In the genomic region with DNA sequence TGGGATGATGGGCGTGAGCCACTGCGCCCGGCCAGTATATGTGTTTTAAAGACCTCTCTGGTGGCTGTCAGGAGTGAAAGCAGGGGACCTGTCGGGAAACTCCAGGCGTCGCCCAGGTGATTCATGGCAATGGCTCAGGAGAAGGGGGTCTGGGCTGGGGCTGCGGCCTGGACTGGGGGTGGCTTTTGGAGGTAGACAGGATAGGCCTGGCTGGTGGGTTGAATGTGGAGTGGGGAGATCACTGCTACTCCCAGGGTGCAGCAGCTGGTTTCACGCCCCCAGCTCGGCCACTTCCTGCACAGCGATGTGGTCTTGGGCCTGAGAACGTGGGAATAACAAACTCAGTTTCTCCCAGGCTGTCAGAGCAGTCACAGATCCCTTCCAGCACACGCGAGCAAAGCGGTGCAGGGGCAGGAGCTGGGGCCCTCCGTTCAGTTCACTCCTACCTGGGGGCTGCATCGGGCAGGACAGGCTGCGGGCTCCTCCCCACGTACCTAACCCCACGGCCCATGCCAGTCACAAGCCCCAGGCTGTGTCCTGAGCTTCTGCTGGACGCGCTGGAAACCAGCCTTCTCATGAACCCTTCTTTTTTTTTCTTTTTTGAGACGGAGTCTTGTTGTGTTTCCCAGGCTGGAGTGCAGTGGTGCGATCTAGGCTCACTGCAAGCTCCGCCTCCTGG, we compare ENCODE assay signal across 22 cellular contexts. TPM values are rescaled to one million over a fixed set of nuclear protein-coding genes. Genes with fewer than 3 reads are reported as not detected.
DNase-seq lines count a peak whose midpoint lies in the region; ATAC-seq and TF ChIP-seq lines count a peak whose summit lies in the region.
"Had no signal": no experiment of that assay in that cellular context is flagged by ENCODE, and none has a peak within 500 bp of the region (broad histone marks: within the 10 kb centered on the region; RNA-seq: fewer than 3 reads in every experiment).

No MANE protein-coding gene starts in this region.

- no peak overlapping the region for H3K4me2 ChIP-seq in GM23338

- H3K36me3 ChIP-seq in GM23338 (ENCODE audit: insufficient read depth): no peaks in the 10 kb centered on the region
- no peaks in the 10 kb centered on the region for H3K36me3 ChIP-seq in adrenal gland (replicated peaks in 1 of 2)
- H3K36me3 ChIP-seq in sigmoid colon: no peaks in the 10 kb centered on the region
- H3K36me3 ChIP-seq: right lobe of liver, upper lobe of right lung had no signal

- H3K4me1 Mint-ChIP-seq in GM23338 (peaks cover 40% of the 10 kb centered on the region), glutamatergic neuron (ENCODE audit: low read depth, unreplicated experiment) (peaks cover 64% of the 10 kb centered on the region)

- no peaks in the 10 kb centered on the region for H3K27me3 ChIP-seq in GM23338 (ENCODE audit: insufficient read depth)
- no peaks in the 10 kb centered on the region for H3K27me3 ChIP-seq in adrenal gland
- H3K27me3 ChIP-seq in sigmoid colon: no peaks in the 10 kb centered on the region
- H3K27me3 ChIP-seq: right lobe of liver, upper lobe of right lung had no signal

- H3K79me2 ChIP-seq in GM23338 (replicated peaks; ENCODE audit: insufficient read depth): peaks cover 94% of the 10 kb centered on the region

- H3K27ac Mint-ChIP-seq in GM23338: no peak overlapping the region
- H3K27ac Mint-ChIP-seq in glutamatergic neuron (ENCODE audit: unreplicated experiment): peak overlapping the region; percentile 14
- H3K27ac Mint-ChIP-seq: activated naive CD8-positive, alpha-beta T cell; B cell; T-helper 17 cell had no signal

- no peak overlapping the region for H2AFZ ChIP-seq in GM23338

- H3K4me3 ChIP-seq in GM23338: no peak overlapping the region
- H3K4me3 ChIP-seq in adrenal gland: no peak overlapping the region
- no peak overlapping the region for H3K4me3 ChIP-seq in sigmoid colon
- H3K4me3 ChIP-seq: right lobe of liver, upper lobe of right lung had no signal

- H4K20me1 ChIP-seq in GM23338 (replicated peaks; ENCODE audit: insufficient read depth): peaks cover 9% of the 10 kb centered on the region

- ATAC-seq in GM23338 (no peak; the same call in 2 of the 3 replicates), HG03095 (IDR thresholded peaks at IDR 0.05; ENCODE audit: unreplicated experiment) (no peak)
- ATAC-seq: HepG2, left lobe of liver, T-helper 17 cell had no signal

- no peaks in the 10 kb centered on the region for H3F3A ChIP-seq in GM23338 (replicated peaks; ENCODE audit: low read depth)

- 80 to 86% (median 83%) methylated on average over 19 to 24 of the region's 24 CpGs for WGBS in adrenal gland, 4 donors
- WGBS in sigmoid colon, 2 donors: 87 to 90% methylated on average over 24 of the region's 24 CpGs

- DNase-seq in GM23338 (ENCODE audit: low spot score) (no peak), adrenal gland (peak in 1 of 7 donors; percentile 20), glutamatergic neuron (no peak), sigmoid colon (no peak), NCI-H524 treated with DMSO at 0.1 percent for 48 hours (lab: John Stamatoyannopoulos, UW) (no peak), DMS 273 treated with DMSO at 0.1 percent for 48 hours (lab: John Stamatoyannopoulos, UW) (no peak), Ammon's horn (ENCODE audit: low spot score) (no peak)
- DNase-seq: activated CD4-positive, CD25-positive, alpha-beta regulatory T cell treated with anti-CD3 and anti-CD28 coated beads, Interleukin-2, amount 50 U/mL, for 72 hours; activated CD8-positive, alpha-beta memory T cell treated with anti-CD3 and anti-CD28 coated beads, Interleukin-2, amount 50 U/mL, for 48 hours; GOT3; NCI-H2107; NCI-H748 treated with DMSO at 0.1 percent for 48 hours; right lobe of liver; stimulated activated CD4-positive, alpha-beta T cell treated with anti-CD3 and anti-CD28 coated beads, Interleukin-4, amount 100 ng/mL, for 4 hours; T-helper 17 cell; upper lobe of right lung had no signal

- TF ChIP-seq POLR2A in adrenal gland (IDR thresholded peaks at IDR 0.05) (no peak), sigmoid colon (IDR thresholded peaks at IDR 0.05) (no peak)

- H3K27ac ChIP-seq in GM23338 (ENCODE audit: low read depth): peak overlapping the region; percentile 39; the same call in 1 of the 2 replicates
- peak overlapping the region in 4 of 5 donors; percentile 27 to 88 (median 84) for H3K27ac ChIP-seq in adrenal gland
- H3K27ac ChIP-seq in sigmoid colon: peak overlapping the region in 3 of 4 donors; percentile 57 to 68 (median 61)
- H3K27ac ChIP-seq: right lobe of liver, upper lobe of right lung had no signal

- intact Hi-C loops in adrenal gland (cut with DNase I) (no loop called here), sigmoid colon (cut with DNase I) (loop anchor here (5.0 kb wide), 1 partner anchor 39 kb away; no protein-coding TSS in a partner anchor)

- TF ChIP-seq EP300 in sigmoid colon (IDR thresholded peaks at IDR 0.05): no peak

- H3K27me3 Mint-ChIP-seq in GM23338 (ENCODE audit: insufficient read depth, low read depth, poor library complexity) (peaks cover 10% of the 10 kb centered on the region), glutamatergic neuron (ENCODE audit: unreplicated experiment) (peaks cover 9% of the 10 kb centered on the region)
- H3K27me3 Mint-ChIP-seq: activated naive CD8-positive, alpha-beta T cell; B cell; T-helper 17 cell had no signal

- TF ChIP-seq CTCF in GM23338 (conservative IDR thresholded peaks at IDR 0.05; ENCODE audit: low read depth in 2 of 2): no peak
- no peak for TF ChIP-seq CTCF in adrenal gland (IDR thresholded peaks at IDR 0.05)
- TF ChIP-seq CTCF in glutamatergic neuron (IDR thresholded peaks at IDR 0.05; ENCODE audit: partially characterized antibody, unreplicated experiment): no peak
- TF ChIP-seq CTCF in sigmoid colon (IDR thresholded peaks at IDR 0.05): no peak

- no peaks in the 10 kb centered on the region for H3K9me3 Mint-ChIP-seq in GM23338
- peaks cover 7% of the 10 kb centered on the region for H3K9me3 Mint-ChIP-seq in glutamatergic neuron (ENCODE audit: unreplicated experiment)
- H3K9me3 Mint-ChIP-seq: neural crest cell had no signal

- no peaks in the 10 kb centered on the region for H3K4me1 ChIP-seq in GM23338 (ENCODE audit: insufficient read depth)
- peaks cover 19 to 55% of the 10 kb centered on the region in 2 donors for H3K4me1 ChIP-seq in adrenal gland (replicated peaks in 1 of 2)
- H3K4me1 ChIP-seq in sigmoid colon: peaks cover 0 to 62% (median 43%) of the 10 kb centered on the region in 4 donors

- H3K4me3 Mint-ChIP-seq in GM23338: no peak overlapping the region
- peak overlapping the region; percentile 68 for H3K4me3 Mint-ChIP-seq in glutamatergic neuron (ENCODE audit: unreplicated experiment)
- H3K4me3 Mint-ChIP-seq: activated naive CD8-positive, alpha-beta T cell; B cell; neural crest cell; T-helper 17 cell had no signal

- H3K9me3 ChIP-seq in adrenal gland (replicated peaks in 1 of 3): no peaks in the 10 kb centered on the region
- no peaks in the 10 kb centered on the region for H3K9me3 ChIP-seq in sigmoid colon
- H3K9me3 ChIP-seq: right lobe of liver, upper lobe of right lung had no signal

- H3K9me2 ChIP-seq in GM23338 (ENCODE audit: insufficient read depth): no peaks in the 10 kb centered on the region

- H3K36me3 Mint-ChIP-seq in GM23338 (ENCODE audit: low read depth) (no peaks in the 10 kb centered on the region), glutamatergic neuron (ENCODE audit: unreplicated experiment) (no peaks in the 10 kb centered on the region)

TF ChIP-seq in GM23338, 12 proteins besides CTCF, POLR2A, EP300 and RAD21 (continues in another document):
- no peak for TF ChIP-seq EZH2phosphoT487 (IDR thresholded peaks at IDR 0.05; ENCODE audit: unreplicated experiment)
- TF ChIP-seq ETS1 (IDR thresholded peaks at IDR 0.05): no peak
- TF ChIP-seq EZH2 (IDR thresholded peaks at IDR 0.05; ENCODE audit: low read depth, unreplicated experiment): no peak
- TF ChIP-seq NANOG (IDR thresholded peaks at IDR 0.05; ENCODE audit: borderline replicate concordance): no peak
- no peak for TF ChIP-seq ZNF114 (CRISPR knock-in tag; IDR thresholded peaks at IDR 0.05)
- no peak for TF ChIP-seq STAT1 (IDR thresholded peaks at IDR 0.05; ENCODE audit: unreplicated experiment)
- TF ChIP-seq CREB1 (CRISPR knock-in tag; IDR thresholded peaks at IDR 0.05; ENCODE audit: low read depth): no peak
- no peak for TF ChIP-seq POLR2AphosphoS5 (IDR thresholded peaks at IDR 0.05; ENCODE audit: low read depth)

RNA-seq across cellular contexts. Expression of gene KDM4B, which starts 18.9 kb away (rescaled TPM):
- total RNA-seq in GM23338 (2014; rRNA removed; shearing (Covaris generic)): 27.6 and 35.7 TPM in 2 replicates
- 8.7 and 9.1 TPM in 2 replicates for polyA plus RNA-seq in GM23338 (2016; fragmentation: Nextera tagmentation; extraction: Ambion mirVana)
- 10 to 100 TPM; 30.4 to 65.1 (median 48.5) TPM for total RNA-seq in adrenal gland
- polyA plus RNA-seq in adrenal gland: 10 to 100 TPM; 11.4 to 46.6 (median 23.5) TPM
- total RNA-seq in glutamatergic neuron (ENCODE audit: unreplicated experiment): 153 TPM
- total RNA-seq in sigmoid colon: 10 to 100 TPM; 20.7 to 46.5 (median 28.8) TPM
- 10 to 100 TPM in 2 of 3 donors, 1 to 10 TPM in 1; 7.2 to 24.0 (median 11.3) TPM for polyA plus RNA-seq in sigmoid colon
